32 cellular contexts compared by ENCODE assay signal in the genomic region with DNA sequence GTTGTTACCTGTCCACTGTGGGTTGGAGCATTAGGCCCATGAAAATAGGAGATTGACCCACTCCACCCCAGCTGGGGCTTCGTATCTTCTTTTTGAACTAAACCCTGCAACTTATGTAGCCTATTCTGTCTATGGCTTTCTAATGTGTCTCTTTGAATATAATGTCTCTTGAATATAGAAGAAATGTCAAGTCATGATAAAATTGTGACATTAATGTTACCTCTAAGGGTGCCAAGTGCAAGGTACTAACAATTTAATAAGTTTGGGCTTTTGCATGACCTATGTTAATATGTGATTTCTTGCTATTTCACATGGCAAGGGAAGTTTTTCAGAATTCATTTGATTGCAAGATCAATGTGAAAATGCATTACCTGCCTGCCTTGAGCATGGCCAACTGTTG. TPM values are rescaled to one million over a fixed set of nuclear protein-coding genes. Genes with fewer than 3 reads are reported as not detected.
DNase-seq lines count a peak whose midpoint lies in the region; ATAC-seq, FAIRE-seq and TF ChIP-seq lines count a peak whose summit lies in the region.
"Had no signal": no experiment of that assay in that cellular context is flagged by ENCODE, and none has a peak within 500 bp of the region (broad histone marks: within the 10 kb centered on the region; RNA-seq: fewer than 3 reads in every experiment).

No MANE protein-coding gene starts in this region.

- no peaks in the 10 kb centered on the region for H3K9me3 ChIP-seq in HepG2 (ENCODE audit: low read length)
- H3K9me3 ChIP-seq in right lobe of liver = no peaks in the 10 kb centered on the region
- H3K9me3 ChIP-seq in A549 = no peaks in the 10 kb centered on the region
- no peaks in the 10 kb centered on the region for H3K9me3 ChIP-seq in IMR-90 (ENCODE audit: control insufficient read depth, insufficient read depth, low read length)
- H3K9me3 ChIP-seq: BE2C; BLaER1; BLaER1 treated with 17β-estradiol and CSF1 and Interleukin-3, amounts not matched to agents 10 nM and 100 nM; Caco-2 had no signal

- TF ChIP-seq CTCF in HepG2 (CRISPR knock-in tag; IDR thresholded peaks at IDR 0.05) = no peak
- no peak for TF ChIP-seq CTCF in right lobe of liver (IDR thresholded peaks at IDR 0.05)
- no peak for TF ChIP-seq CTCF in A549 (IDR thresholded peaks at IDR 0.05)
- TF ChIP-seq CTCF in IMR-90 (conservative IDR thresholded peaks at IDR 0.05; ENCODE audit: low read depth, low read length) = no peak

- no peaks in the 10 kb centered on the region for H4K20me1 ChIP-seq in HepG2 (ENCODE audit: insufficient read depth, low read length)
- no peaks in the 10 kb centered on the region for H4K20me1 ChIP-seq in IMR-90 (ENCODE audit: insufficient read depth, low read length)
- H4K20me1 ChIP-seq: BLaER1; BLaER1 treated with 17β-estradiol and CSF1 and Interleukin-3, amounts not matched to agents 10 nM and 100 nM had no signal

- no peak for TF ChIP-seq RAD21 in HepG2 (CRISPR knock-in tag; IDR thresholded peaks at IDR 0.05)
- TF ChIP-seq RAD21 in A549 (conservative IDR thresholded peaks at IDR 0.05 in 1 of 2, IDR thresholded peaks at IDR 0.05 in 1 of 2) = no peak
- TF ChIP-seq RAD21 in IMR-90 (IDR thresholded peaks at IDR 0.05; ENCODE audit: low read length) = no peak

- CTCF ChIA-PET in HepG2 (lab: Yijun Ruan, JAX; ENCODE audit: low intra/inter-chr PET ratio, low total read pairs) (no interaction called here), A549 (lab: Yijun Ruan, JAX) (no interaction called here), IMR-90 (lab: Yijun Ruan, JAX) (no interaction called here)

- TF ChIP-seq POLR2A in HepG2 (IDR thresholded peaks at IDR 0.05; ENCODE audit: insufficient read depth in 1 of 2, low read depth in 2 of 2, low read length in 2 of 2) (no peak), right lobe of liver (IDR thresholded peaks at IDR 0.05) (no peak), A549 (IDR thresholded peaks at IDR 0.05; ENCODE audit: low read length) (no peak), IMR-90 (IDR thresholded peaks at IDR 0.05; ENCODE audit: low read depth, low read length) (no peak)

- no peak overlapping the region for H2BK5ac ChIP-seq in IMR-90 (ENCODE audit: low read depth, low read length, poor library complexity, severe bottlenecking)

- no TSS peak for BruUV-seq in HepG2 (replicated peaks; lab: Mats Ljungman, UMichigan)
- BruUV-seq in IMR-90 (replicated peaks; lab: Mats Ljungman, UMichigan) = no TSS peak

- H3K18ac ChIP-seq in IMR-90 (ENCODE audit: low read depth, low read length) = no peak overlapping the region

- dilution Hi-C loops in IMR-90 (cut with HindIII; ENCODE audit: low sequenced_read_pairs, unreplicated experiment) = no loop called here

- H3K23ac ChIP-seq in IMR-90 (ENCODE audit: low read depth, low read length) = no peak overlapping the region

- no peaks in the 10 kb centered on the region for H3K79me1 ChIP-seq in IMR-90 (ENCODE audit: low read depth in 1 of 2, low read length in 2 of 2)

- H2BK20ac ChIP-seq in IMR-90 (ENCODE audit: low read depth, low read length) = no peak overlapping the region

- no peak overlapping the region for H3K14ac ChIP-seq in IMR-90 (replicated peaks; ENCODE audit: low read depth, low read length)

- H3K9ac ChIP-seq in HepG2 (ENCODE audit: insufficient read depth, low read depth, low read length) (no peak overlapping the region), IMR-90 (ENCODE audit: low read depth, low read length) (no peak overlapping the region)
- H3K9ac ChIP-seq: BLaER1; BLaER1 treated with 17β-estradiol and CSF1 and Interleukin-3, amounts not matched to agents 10 nM and 100 nM had no signal

- H3K27me3 ChIP-seq in HepG2 (ENCODE audit: control insufficient read depth in 1 of 2, insufficient read depth in 2 of 2, low read length in 2 of 2) = no peaks in the 10 kb centered on the region
- H3K27me3 ChIP-seq in right lobe of liver = no peaks in the 10 kb centered on the region
- H3K27me3 ChIP-seq in IMR-90 (ENCODE audit: control insufficient read depth, insufficient read depth, low read length) = no peaks in the 10 kb centered on the region
- H3K27me3 ChIP-seq: BE2C; BLaER1; BLaER1 treated with 17β-estradiol and CSF1 and Interleukin-3, amounts not matched to agents 10 nM and 100 nM had no signal

- H2AK9ac ChIP-seq in IMR-90 (replicated peaks; ENCODE audit: low read depth, low read length, poor library complexity) = no peak overlapping the region

- no peaks in the 10 kb centered on the region for H3K36me3 ChIP-seq in HepG2 (replicated peaks in 1 of 2; ENCODE audit: control insufficient read depth in 1 of 2, insufficient read depth in 2 of 2, low read length in 2 of 2)
- no peaks in the 10 kb centered on the region for H3K36me3 ChIP-seq in right lobe of liver
- no peaks in the 10 kb centered on the region for H3K36me3 ChIP-seq in IMR-90 (ENCODE audit: control insufficient read depth, insufficient read depth, low read length)
- H3K36me3 ChIP-seq: BE2C; BLaER1; BLaER1 treated with 17β-estradiol and CSF1 and Interleukin-3, amounts not matched to agents 10 nM and 100 nM had no signal

- H3K9me1 ChIP-seq in IMR-90 (ENCODE audit: insufficient read depth, low read length) = no peaks in the 10 kb centered on the region

- intact Hi-C loops in HepG2 (cut with micrococcal nuclease; ENCODE audit: unreplicated experiment) (no loop called here), right lobe of liver (cut with DNase I) (no loop called here), IMR-90 (cut with micrococcal nuclease) (no loop called here)

- 6% methylated on average over 1 of the region's 1 CpG for WGBS in HepG2 (ENCODE audit: low lambda C conversion rate)
- 56% methylated on average over 1 of the region's 1 CpG for WGBS in right lobe of liver (ENCODE audit: insufficient coverage, low coverage, low lambda C conversion rate, missing lambda C conversion rate)
- WGBS in A549 (ENCODE audit: missing lambda C conversion rate) = 5% methylated on average over 1 of the region's 1 CpG
- no CpG with 5 or more reads among the region's 1 CpG for WGBS in IMR-90 (ENCODE audit: extremely low coverage in 2 of 2, insufficient read length in 1 of 2), 2 experiments

- H3K4ac ChIP-seq in IMR-90 (ENCODE audit: low read depth, low read length) = no peak overlapping the region

- DNase-seq in HepG2 (ENCODE audit: low spot score) (no peak), right lobe of liver (no peak), A549 (ENCODE audit: low read depth in 1 of 2, low spot score in 1 of 2) (no peak), IMR-90 (no peak), dermis blood vessel endothelial cell (no peak)
- DNase-seq in stimulated activated CD4-positive, alpha-beta T cell treated with anti-CD3 and anti-CD28 coated beads, Interleukin-2, amount 100 ng/mL, for 48 hours = no peak
- DNase-seq: 8988T; ACHN; AML-193; BE2C; C1 segment of cervical spinal cord; Caco-2; Calu3; CD4-positive, alpha-beta memory T cell; CD4-positive, alpha-beta T cell; CD4-positive, CD25-positive, alpha-beta regulatory T cell; CD8-positive, alpha-beta memory T cell; CD8-positive, alpha-beta T cell; COR-L47; DMS 273 treated with DMSO at 0.1 percent for 48 hours; DMS153; DMS53; DMS79; DMS79 treated with DMSO at 0.1 percent for 48 hours; DND-41; EL had no signal

- FAIRE-seq in HepG2 (lab: Jason Lieb, UNC) (no peak), A549 (lab: Jason Lieb, UNC) (no peak)
- FAIRE-seq: A204.1, D721Med had no signal

- no peak overlapping the region for H4K5ac ChIP-seq in IMR-90 (ENCODE audit: low read depth, low read length)

- H2AFZ ChIP-seq in HepG2 (ENCODE audit: low read length) (no peak overlapping the region), IMR-90 (replicated peaks; ENCODE audit: low read length, poor library complexity) (no peak overlapping the region)

- no peak overlapping the region for H4K91ac ChIP-seq in IMR-90 (ENCODE audit: insufficient read depth, low read depth, low read length)

- H3K4me1 ChIP-seq in HepG2 (ENCODE audit: insufficient read depth, low read length) (no peaks in the 10 kb centered on the region), right lobe of liver (no peaks in the 10 kb centered on the region), A549 (no peaks in the 10 kb centered on the region), IMR-90 (ENCODE audit: control insufficient read depth, insufficient read depth, low read length) (no peaks in the 10 kb centered on the region)
- H3K4me1 ChIP-seq: BE2C; BLaER1; BLaER1 treated with 17β-estradiol and CSF1 and Interleukin-3, amounts not matched to agents 10 nM and 100 nM; Caco-2 had no signal

- H3K79me2 ChIP-seq in HepG2 (ENCODE audit: insufficient read depth, low read length) = no peaks in the 10 kb centered on the region

- no peak overlapping the region for H2BK120ac ChIP-seq in IMR-90 (ENCODE audit: low read depth, low read length)

- H3K56ac ChIP-seq in IMR-90 (ENCODE audit: extremely low read depth, insufficient read depth, low read length) = no peak overlapping the region

- TF ChIP-seq EP300 in HepG2 (IDR thresholded peaks at IDR 0.05; ENCODE audit: low read depth in 2 of 2, low read length in 2 of 2) (no peak), HepG2 (CRISPR knock-in tag; IDR thresholded peaks at IDR 0.05; ENCODE audit: borderline replicate concordance) (no peak), A549 (IDR thresholded peaks at IDR 0.05) (no peak)

- no peak overlapping the region for H2BK15ac ChIP-seq in IMR-90 (ENCODE audit: low read depth, low read length)

- no peak overlapping the region for H4K8ac ChIP-seq in IMR-90 (ENCODE audit: low read depth in 2 of 2, low read length in 2 of 2)

- in situ Hi-C loops in HepG2 (cut with HindIII; ENCODE audit: extremely low pct_ligation_motif_present, low pct_unique_long_range_greater_than_20kb) (no loop called here), IMR-90 (cut with MboI; ENCODE audit: low sequenced_read_pairs) (no loop called here)

- H3K4me2 ChIP-seq in HepG2 (ENCODE audit: low read depth, low read length) (no peak overlapping the region), A549 (no peak overlapping the region), IMR-90 (ENCODE audit: low read depth, low read length) (no peak overlapping the region)
- H3K4me2 ChIP-seq: BLaER1; BLaER1 treated with 17β-estradiol and CSF1 and Interleukin-3, amounts not matched to agents 10 nM and 100 nM had no signal

- H3K27ac ChIP-seq in HepG2 (ENCODE audit: extremely low read length, insufficient read depth, low read length) = no peak overlapping the region
- H3K27ac ChIP-seq in right lobe of liver = no peak overlapping the region
- H3K27ac ChIP-seq in A549 = no peak overlapping the region
- H3K27ac ChIP-seq in IMR-90 (ENCODE audit: insufficient read depth, low read length) = no peak overlapping the region
- H3K27ac ChIP-seq: 22Rv1; BLaER1; BLaER1 treated with 17β-estradiol and CSF1 and Interleukin-3, amounts not matched to agents 10 nM and 100 nM; C4-2B had no signal

- ATAC-seq in HepG2 (no peak), right lobe of liver (no peak), A549 (no peak), IMR-90 (ENCODE audit: low read depth) (no peak)
- ATAC-seq: CD8-positive, alpha-beta T cell had no signal

- POLR2A ChIA-PET in HepG2 (lab: Yijun Ruan, JAX) = no interaction called here
- POLR2A ChIA-PET in A549 (lab: Yijun Ruan, JAX) = no interaction called here
- POLR2A ChIA-PET in IMR-90 (lab: Charles Lee; ENCODE audit: unreplicated experiment) = no interaction called here

- H3K4me3 ChIP-seq in HepG2 (replicated peaks in 1 of 3; ENCODE audit: insufficient read depth in 1 of 3, low read depth in 2 of 3, low read length in 3 of 3) (no peak overlapping the region), right lobe of liver (no peak overlapping the region), A549 (no peak overlapping the region), IMR-90 (ENCODE audit: insufficient read depth, low read depth, low read length) (no peak overlapping the region)
- H3K4me3 ChIP-seq: BLaER1; BLaER1 treated with 17β-estradiol and CSF1 and Interleukin-3, amounts not matched to agents 10 nM and 100 nM had no signal

- H2AK5ac ChIP-seq in IMR-90 (ENCODE audit: low read depth, low read length) = no peak overlapping the region

RNA-seq across cellular contexts. Expression of a gene that starts 40.4 kb away (rescaled TPM):
- total RNA-seq in HepG2 (2016; rRNA removed; fragmentation: Illumina TruSeq; extraction: Trizol) (83.4 and 93.4 TPM in 2 replicates), right lobe of liver (10 to 100 TPM in 5 of 6 experiments, 1 to 10 TPM in 1; 6.8 to 20.5 (median 16.9) TPM), IMR-90 (2012; rRNA removed) (55.6 and 81.1 TPM in 2 replicates), dermis blood vessel endothelial cell (41.7 and 53.7 TPM in 2 replicates)
- 31.6 and 35.5 TPM in 2 replicates for total RNA-seq in HepG2 (2016; cell fraction: cytosol; rRNA removed; fragmentation: Illumina TruSeq; extraction: Trizol; ENCODE audit: low read depth)
- 84.7 and 92.1 TPM in 2 replicates for total RNA-seq in HepG2 (2016; cell fraction: insoluble cytoplasmic fraction; rRNA removed; fragmentation: Illumina TruSeq; extraction: Trizol)
- 27.5 and 35.9 TPM in 2 replicates for total RNA-seq in HepG2 (2016; cell fraction: membrane; rRNA removed; fragmentation: Illumina TruSeq; extraction: Trizol)
- 91.9 and 111 TPM in 2 replicates for total RNA-seq in HepG2 (2016; cell fraction: nucleus; rRNA removed; fragmentation: Illumina TruSeq; extraction: Trizol)
- polyA plus RNA-seq in HepG2 (2011; rRNA removed) (15.1 and 18.3 TPM in 2 replicates), A549 (2011; rRNA removed) (62.2 and 94.8 TPM in 2 replicates), A549 (2017; fragmentation: RNase III; extraction: RNeasy Plus Mini Kit Qiagen cat#74134 plus additional on column Dnase treatment) (71.2 to 81.2 TPM (median 78.0 TPM) in 3 replicates), IMR-90 (2012; rRNA removed) (38.0 and 44.9 TPM in 2 replicates)
- polyA plus RNA-seq in HepG2 (2011; cell fraction: cytosol; rRNA removed) = 8.3 and 11.5 TPM in 2 replicates
- polyA plus RNA-seq in HepG2 (2011; cell fraction: nucleus; rRNA removed) = 17.6 and 19.5 TPM in 2 replicates
- 25.6 and 27.4 TPM in 2 replicates for polyA plus RNA-seq in HepG2 (2012)
- 3.1 and 4.0 TPM in 2 replicates for polyA plus RNA-seq in HepG2 (2016; cell fraction: cytosol; fragmentation: Illumina TruSeq; extraction: Trizol; ENCODE audit: low read depth)
- polyA plus RNA-seq in HepG2 (2016; cell fraction: insoluble cytoplasmic fraction; fragmentation: Illumina TruSeq; extraction: Trizol; ENCODE audit: low read depth) = 72.7 and 85.6 TPM in 2 replicates
- 7.5 and 9.6 TPM in 2 replicates for polyA plus RNA-seq in HepG2 (2016; cell fraction: membrane; fragmentation: Illumina TruSeq; extraction: Trizol; ENCODE audit: low read depth)
- polyA plus RNA-seq in HepG2 (2016; cell fraction: nucleus; fragmentation: Illumina TruSeq; extraction: Trizol; ENCODE audit: insufficient read depth, low read depth) = 69.1 and 80.7 TPM in 2 replicates
- polyA minus RNA-seq in HepG2 (2011; rRNA and poly(A)+ RNA removed; ENCODE audit: low replicate concordance) = 11.4 and 23.9 TPM in 2 replicates
- 9.7 and 12.0 TPM in 2 replicates for polyA minus RNA-seq in HepG2 (2011; cell fraction: cytosol; rRNA and poly(A)+ RNA removed)
- 107 and 109 TPM in 2 replicates for polyA minus RNA-seq in HepG2 (2011; cell fraction: nucleus; rRNA and poly(A)+ RNA removed)
- 31.3 and 35.5 TPM in 2 replicates for polyA plus RNA-seq in A549 (2012; cell fraction: cytosol; rRNA removed)
- 24.8 and 38.6 TPM in 2 replicates for polyA plus RNA-seq in A549 (2012; cell fraction: nucleus; rRNA removed)
- polyA minus RNA-seq in A549 (2011; rRNA and poly(A)+ RNA removed) = 42.9 and 56.2 TPM in 2 replicates
- polyA plus RNA-seq in IMR-90 (2012; cell fraction: cytosol; rRNA removed) = 8.0 and 16.0 TPM in 2 replicates
- 14.0 and 68.8 TPM in 2 replicates for polyA plus RNA-seq in IMR-90 (2012; cell fraction: nucleus; rRNA removed; ENCODE audit: low replicate concordance)
